ENCODE assay signal across 10 cellular contexts in the genomic region with DNA sequence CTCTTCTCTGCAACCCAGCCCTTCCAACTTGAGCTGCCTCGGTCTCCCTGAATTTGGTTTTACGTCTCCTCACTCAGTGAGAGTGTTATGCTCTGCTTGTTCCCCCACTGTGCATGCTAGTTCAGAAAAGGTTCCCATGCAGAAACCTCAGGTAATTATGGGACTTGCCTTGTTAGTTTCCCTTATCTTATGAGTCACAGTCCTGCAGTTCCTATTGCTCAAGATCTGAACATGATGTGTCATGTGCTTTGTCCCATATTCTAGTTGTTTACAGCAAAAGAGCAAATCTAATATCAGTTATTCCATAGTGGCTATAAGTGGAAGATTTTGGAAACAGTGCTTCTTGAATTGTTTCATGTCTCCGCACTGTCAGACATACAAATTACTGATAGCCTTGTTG.
DNase-seq lines count a peak whose midpoint lies in the region; ATAC-seq and TF ChIP-seq lines count a peak whose summit lies in the region.
"Had no signal": no experiment of that assay in that cellular context is flagged by ENCODE, and none has a peak within 500 bp of the region (broad histone marks: within the 10 kb centered on the region; RNA-seq: fewer than 3 reads in every experiment).

No MANE protein-coding gene starts in this region.

- H3K27me3 ChIP-seq in spleen (replicated peaks in 1 of 7) = no peaks in the 10 kb centered on the region

- 83 to 94% (median 86%) methylated on average over 3 of the region's 3 CpGs for WGBS in spleen, 5 donors

- H3K27ac ChIP-seq in spleen = no peak overlapping the region
- H3K27ac ChIP-seq: skin epidermis had no signal

- intact Hi-C loops in spleen (cut with DNase I; ENCODE audit: low total_unique reads) = no loop called here

- H3K9me3 ChIP-seq in spleen = no peaks in the 10 kb centered on the region

- TF ChIP-seq POLR2A in spleen (IDR thresholded peaks at IDR 0.05) = no peak

- DNase-seq in NOMO-1 treated with DMSO at 0.1 percent for 48 hours (lab: John Stamatoyannopoulos, UW; ENCODE audit: unreplicated experiment) = peak; percentile 91
- DNase-seq in kidney tubule cell (ENCODE audit: low spot score) = peak; percentile 69
- no peak for DNase-seq in NCI-H510A (lab: John Stamatoyannopoulos, UW)
- DNase-seq in GOT3 (lab: John Stamatoyannopoulos, UW) = no peak
- no peak for DNase-seq in DMS153 (lab: John Stamatoyannopoulos, UW)
- no peak for DNase-seq in spleen
- DNase-seq: activated naive CD4-positive, alpha-beta T cell treated with anti-CD3 and anti-CD28 coated beads, Interleukin-2, amount 10 ng/mL, durations not matched to agents 7 days and 5 days had no signal

- no peaks in the 10 kb centered on the region for H3K36me3 ChIP-seq in spleen

- no peak overlapping the region for H3K4me3 ChIP-seq in spleen
- H3K4me3 ChIP-seq: skin epidermis had no signal

- ATAC-seq in GM18519 (IDR thresholded peaks at IDR 0.05; ENCODE audit: low FRiP score, unreplicated experiment) (peak; percentile 93), HG02610 (IDR thresholded peaks at IDR 0.05; ENCODE audit: unreplicated experiment) (peak; percentile 96)

- H3K4me1 ChIP-seq in spleen = no peaks in the 10 kb centered on the region

- TF ChIP-seq CTCF in spleen (IDR thresholded peaks at IDR 0.05 in 8 of 11, conservative IDR thresholded peaks at IDR 0.05 in 3 of 11) = no peak

Comparison
In these comparisons a context has a peak if more than half of its experiments do, and no peak if none do; other contexts are left out.
1. DNase-seq: peak in NOMO-1 treated with DMSO at 0.1 percent for 48 hours (single experiment) and kidney tubule cell (single experiment); none in NCI-H510A (single experiment), GOT3 (single experiment), DMS153 (single experiment) and spleen (single experiment).